Comparison of ENCODE assay signal across 11 cellular contexts in genomic region chr4:77001907-77002306, GRCh38. TPM values are rescaled to one million over a fixed set of nuclear protein-coding genes. Genes with fewer than 3 reads are reported as not detected.
DNase-seq lines count a peak whose midpoint lies in the region; ATAC-seq, FAIRE-seq and TF ChIP-seq lines count a peak whose summit lies in the region.
"Had no signal": no experiment of that assay in that cellular context is flagged by ENCODE, and none has a peak within 500 bp of the region (broad histone marks: within the 10 kb centered on the region; RNA-seq: fewer than 3 reads in every experiment).

No MANE protein-coding gene starts in this region.

- DNase-seq in ACHN (peak; percentile 22), bronchial epithelial cell (ENCODE audit: low read depth) (peak; percentile 73), islet precursor cell (peak; percentile 87), SHP77 treated with DMSO at 0.1 percent for 48 hours (lab: John Stamatoyannopoulos, UW) (no peak), NCI-H146 treated with DMSO at 0.1 percent for 48 hours (lab: John Stamatoyannopoulos, UW; ENCODE audit: unreplicated experiment) (no peak)
- DNase-seq: effector CD8-positive, alpha-beta T cell; MM.1S had no signal

- H3K36me3 ChIP-seq in bronchial epithelial cell (ENCODE audit: control insufficient read depth, insufficient read depth, low read length), result peaks cover 7% of the 10 kb centered on the region

- ATAC-seq in GM21737 (IDR thresholded peaks at IDR 0.05; ENCODE audit: unreplicated experiment) (no peak), HG03025 (IDR thresholded peaks at IDR 0.05; ENCODE audit: low FRiP score, unreplicated experiment) (no peak)

- TF ChIP-seq RAD21 in Ishikawa (IDR thresholded peaks at IDR 0.05; ENCODE audit: low read depth), result no peak

- no peak for TF ChIP-seq EP300 in Ishikawa (IDR thresholded peaks at IDR 0.05; ENCODE audit: borderline replicate concordance)

- FAIRE-seq in bronchial epithelial cell (lab: Jason Lieb, UNC), result no peak

- no peaks in the 10 kb centered on the region for H3K27me3 ChIP-seq in bronchial epithelial cell (ENCODE audit: control insufficient read depth, insufficient read depth, low read length)
- H3K27me3 ChIP-seq: BLaER1 had no signal

- no peak overlapping the region for H3K4me3 ChIP-seq in bronchial epithelial cell (ENCODE audit: low read depth, low read length)
- H3K4me3 ChIP-seq: BLaER1 had no signal

- in situ Hi-C loops in ACHN (cut with HindIII; ENCODE audit: low pct_ligation_motif_present, low pct_unique_long_range_greater_than_20kb, low sequenced_read_pairs), result no loop called here

- no peak for TF ChIP-seq CTCF in bronchial epithelial cell (IDR thresholded peaks at IDR 0.05; ENCODE audit: insufficient read depth, low read length, severe bottlenecking)

TF ChIP-seq in Ishikawa, 13 proteins besides CTCF, POLR2A, EP300 and RAD21:
- TF ChIP-seq NFIC (IDR thresholded peaks at IDR 0.05) (no peak), TCF12 (IDR thresholded peaks at IDR 0.05; ENCODE audit: low read depth) (0 out of 2 replicates have a peak, but pooled peaks have one; percentile 20)
TF ChIP-seq in Ishikawa: peak in this region for 1.

RNA-seq across cellular contexts. Expression of gene SEPTIN11, which starts 52.4 kb away (rescaled TPM):
- total RNA-seq in bronchial epithelial cell, result 49.2 and 49.5 TPM in 2 replicates

Comparison
In these comparisons a context has a peak if more than half of its experiments do, and no peak if none do; other contexts are left out.
1. DNase-seq: peak in ACHN (single experiment), bronchial epithelial cell (single experiment) and islet precursor cell (single experiment); none in SHP77 treated with DMSO at 0.1 percent for 48 hours (single experiment) and NCI-H146 treated with DMSO at 0.1 percent for 48 hours (single experiment).